Comparison of ENCODE assay signal across 26 cellular contexts in the genomic region with DNA sequence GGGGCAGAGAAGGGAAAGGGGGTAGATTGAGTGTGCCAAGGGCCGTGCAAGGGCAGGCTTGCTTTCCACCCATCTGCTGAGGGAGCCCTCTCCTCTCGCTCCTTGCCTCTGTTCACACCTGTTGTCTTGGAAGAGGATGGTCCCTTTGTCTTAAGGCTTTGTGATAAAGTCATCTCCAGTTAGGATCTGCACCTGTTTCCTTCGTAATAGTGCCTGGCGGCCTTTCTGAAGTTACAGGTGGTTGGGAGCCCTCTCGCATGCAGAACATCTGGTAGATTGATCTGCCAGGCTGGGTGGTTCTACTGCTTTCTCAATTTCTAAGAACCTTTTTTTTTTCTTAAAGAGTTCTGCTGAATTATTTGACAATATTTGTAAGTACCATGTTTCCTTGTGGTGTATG. TPM values are rescaled to one million over a fixed set of nuclear protein-coding genes. Genes with fewer than 3 reads are reported as not detected.
DNase-seq lines count a peak whose midpoint lies in the region; ATAC-seq and TF ChIP-seq lines count a peak whose summit lies in the region.
"Had no signal": no experiment of that assay in that cellular context is flagged by ENCODE, and none has a peak within 500 bp of the region (broad histone marks: within the 10 kb centered on the region; RNA-seq: fewer than 3 reads in every experiment).

No MANE protein-coding gene starts in this region.

- DNase-seq in Right ventricle myocardium superior (peak; percentile 1), right atrium auricular region (ENCODE audit: low spot score) (no peak), fibroblast of lung (ENCODE audit: low read depth in 2 of 2) (no peak), posterior vena cava (ENCODE audit: low spot score) (peak; percentile 22), glutamatergic neuron (no peak), islet precursor cell (no peak), NCI-H2029 treated with DMSO at 0.1 percent for 48 hours (lab: John Stamatoyannopoulos, UW) (no peak)
- DNase-seq in stimulated activated effector memory CD8-positive, alpha-beta T cell treated with anti-CD3 and anti-CD28 coated beads, Interleukin-12 subunit alpha, Interleukin-12 subunit beta, amount 100 ng/mL, for 72 hours (ENCODE audit: low spot score in 2 of 2): no peak
- DNase-seq: 8988T; ACHN; AML-193; BE2C; CD4-positive, alpha-beta T cell; DMS 273 treated with DMSO at 0.1 percent for 48 hours; DMS79; EL; GDM1; H9; HFFc6 had no signal

- H2AFZ ChIP-seq in fibroblast of lung (ENCODE audit: low read length): no peak overlapping the region
- H2AFZ ChIP-seq: GM23338 had no signal

- H3K27me3 ChIP-seq in right atrium auricular region (no peaks in the 10 kb centered on the region), fibroblast of lung (ENCODE audit: control insufficient read depth, insufficient read depth, low read length) (no peaks in the 10 kb centered on the region)
- H3K27me3 ChIP-seq: BE2C; BLaER1 treated with 17β-estradiol and CSF1 and Interleukin-3, amounts not matched to agents 10 nM and 100 nM had no signal

- no peak for ATAC-seq in Right ventricle myocardium superior (ENCODE audit: poor library complexity)
- no peak for ATAC-seq in stimulated activated effector memory CD8-positive, alpha-beta T cell treated with anti-CD3 and anti-CD28 coated beads, Interleukin-12 subunit alpha, Interleukin-12 subunit beta, amount 100 ng/mL, for 72 hours
- ATAC-seq: A549, GM12878, GM23338, HCT116 had no signal

- no peak overlapping the region for H3K4me3 Mint-ChIP-seq in stimulated activated effector memory CD8-positive, alpha-beta T cell treated with anti-CD3 and anti-CD28 coated beads, Interleukin-12 subunit alpha, Interleukin-12 subunit beta, amount 100 ng/mL, for 72 hours
- no peak overlapping the region for H3K4me3 Mint-ChIP-seq in glutamatergic neuron (ENCODE audit: unreplicated experiment)
- H3K4me3 Mint-ChIP-seq: CD14-positive monocyte; CD4-positive, alpha-beta T cell; CD8-positive, alpha-beta memory T cell; GM23338; H9; HFFc6 had no signal

- H3K79me2 ChIP-seq in fibroblast of lung (ENCODE audit: control insufficient read depth, insufficient read depth, low read length): no peaks in the 10 kb centered on the region

- no peak for TF ChIP-seq CTCF in right atrium auricular region (IDR thresholded peaks at IDR 0.05)
- TF ChIP-seq CTCF in fibroblast of lung (conservative IDR thresholded peaks at IDR 0.05 in 1 of 2, IDR thresholded peaks at IDR 0.05 in 1 of 2; ENCODE audit: low read depth in 1 of 2, low read length in 2 of 2): no peak
- no peak for TF ChIP-seq CTCF in glutamatergic neuron (IDR thresholded peaks at IDR 0.05; ENCODE audit: partially characterized antibody, unreplicated experiment)

- H3K27me3 Mint-ChIP-seq in glutamatergic neuron (ENCODE audit: unreplicated experiment): no peaks in the 10 kb centered on the region
- H3K27me3 Mint-ChIP-seq: CD4-positive, alpha-beta T cell; CD8-positive, alpha-beta memory T cell had no signal

- H3K27ac ChIP-seq in right atrium auricular region (no peak overlapping the region), fibroblast of lung (ENCODE audit: insufficient read depth, low read length) (no peak overlapping the region)
- H3K27ac ChIP-seq: A549; BLaER1 treated with 17β-estradiol and CSF1 and Interleukin-3, amounts not matched to agents 10 nM and 100 nM had no signal

- H3K4me2 ChIP-seq in fibroblast of lung (ENCODE audit: extremely low read depth, insufficient read depth, low read length): no peak overlapping the region
- H3K4me2 ChIP-seq: A549; BLaER1 treated with 17β-estradiol and CSF1 and Interleukin-3, amounts not matched to agents 10 nM and 100 nM; GM23338 had no signal

- peaks cover 6% of the 10 kb centered on the region for H3K4me1 Mint-ChIP-seq in stimulated activated effector memory CD8-positive, alpha-beta T cell treated with anti-CD3 and anti-CD28 coated beads, Interleukin-12 subunit alpha, Interleukin-12 subunit beta, amount 100 ng/mL, for 72 hours
- no peaks in the 10 kb centered on the region for H3K4me1 Mint-ChIP-seq in glutamatergic neuron (ENCODE audit: low read depth, unreplicated experiment)
- H3K4me1 Mint-ChIP-seq: GM23338, H9 had no signal

- peak overlapping the region; percentile 63 for H3K27ac Mint-ChIP-seq in stimulated activated effector memory CD8-positive, alpha-beta T cell treated with anti-CD3 and anti-CD28 coated beads, Interleukin-12 subunit alpha, Interleukin-12 subunit beta, amount 100 ng/mL, for 72 hours
- no peak overlapping the region for H3K27ac Mint-ChIP-seq in glutamatergic neuron (ENCODE audit: unreplicated experiment)
- H3K27ac Mint-ChIP-seq: CD4-positive, alpha-beta T cell; CD8-positive, alpha-beta memory T cell; GM23338; HFFc6 had no signal

- H3K36me3 ChIP-seq in right atrium auricular region (peaks cover 77% of the 10 kb centered on the region), fibroblast of lung (ENCODE audit: control insufficient read depth, insufficient read depth, low read length) (peaks cover 7% of the 10 kb centered on the region)

- H4K20me1 ChIP-seq in fibroblast of lung (ENCODE audit: control insufficient read depth, extremely low read depth, insufficient read depth, low read length): no peaks in the 10 kb centered on the region

- H3K9ac ChIP-seq in fibroblast of lung (ENCODE audit: insufficient read depth, low read length): peak overlapping the region; percentile 4
- H3K9ac ChIP-seq: BLaER1 treated with 17β-estradiol and CSF1 and Interleukin-3, amounts not matched to agents 10 nM and 100 nM had no signal

- no peaks in the 10 kb centered on the region for H3K9me3 ChIP-seq in right atrium auricular region
- no peaks in the 10 kb centered on the region for H3K9me3 ChIP-seq in fibroblast of lung (ENCODE audit: control insufficient read depth, insufficient read depth, low read depth, low read length)
- H3K9me3 ChIP-seq: A549; BE2C; BLaER1 treated with 17β-estradiol and CSF1 and Interleukin-3, amounts not matched to agents 10 nM and 100 nM had no signal

- intact Hi-C loops in Right ventricle myocardium superior (cut with DNase I) (no loop called here), posterior vena cava (cut with DNase I) (no loop called here)

- no peaks in the 10 kb centered on the region for H3K9me3 Mint-ChIP-seq in stimulated activated effector memory CD8-positive, alpha-beta T cell treated with anti-CD3 and anti-CD28 coated beads, Interleukin-12 subunit alpha, Interleukin-12 subunit beta, amount 100 ng/mL, for 72 hours
- no peaks in the 10 kb centered on the region for H3K9me3 Mint-ChIP-seq in glutamatergic neuron (ENCODE audit: unreplicated experiment)
- H3K9me3 Mint-ChIP-seq: CD4-positive, alpha-beta T cell; CD8-positive, alpha-beta memory T cell; GM23338; H9; HFFc6 had no signal

- H3K4me1 ChIP-seq in right atrium auricular region: peaks cover 0 to 16% of the 10 kb centered on the region in 2 donors
- no peaks in the 10 kb centered on the region for H3K4me1 ChIP-seq in fibroblast of lung (ENCODE audit: control insufficient read depth, extremely low read depth, insufficient read depth, low read length)
- H3K4me1 ChIP-seq: A549, BE2C had no signal

- H3K36me3 Mint-ChIP-seq in stimulated activated effector memory CD8-positive, alpha-beta T cell treated with anti-CD3 and anti-CD28 coated beads, Interleukin-12 subunit alpha, Interleukin-12 subunit beta, amount 100 ng/mL, for 72 hours: peaks cover 71% of the 10 kb centered on the region
- H3K36me3 Mint-ChIP-seq in glutamatergic neuron (ENCODE audit: unreplicated experiment): no peaks in the 10 kb centered on the region

- H3K4me3 ChIP-seq in right atrium auricular region (no peak overlapping the region), fibroblast of lung (replicated peaks in 1 of 4; ENCODE audit: control extremely low read depth in 1 of 4, insufficient read depth in 1 of 4, low read depth in 3 of 4, low read length in 4 of 4) (no peak overlapping the region)
- H3K4me3 ChIP-seq: A549; BLaER1 treated with 17β-estradiol and CSF1 and Interleukin-3, amounts not matched to agents 10 nM and 100 nM; GM12878; GM23338 had no signal

RNA-seq across cellular contexts. Expression of gene UBFD1, which starts 16.3 kb away (rescaled TPM):
- total RNA-seq in Right ventricle myocardium superior (47.0 TPM), right atrium auricular region (10 to 100 TPM; 85.5 to 93.9 TPM), fibroblast of lung (68.8 and 101 TPM in 2 replicates), posterior vena cava (10 to 100 TPM; 37.3 to 37.4 TPM), glutamatergic neuron (ENCODE audit: unreplicated experiment) (103 TPM)
- polyA plus RNA-seq in fibroblast of lung: 59.6 and 66.6 TPM in 2 replicates
- polyA plus RNA-seq in fibroblast of lung (2012): 38.4 and 43.3 TPM in 2 replicates
- 53.4 and 64.7 TPM in 2 replicates for polyA minus RNA-seq in fibroblast of lung (ENCODE audit: low replicate concordance)

RNA-seq across cellular contexts. Expression of gene EARS2, which starts 16.7 kb away (rescaled TPM):
- 20.5 TPM for total RNA-seq in Right ventricle myocardium superior
- total RNA-seq in right atrium auricular region: 10 to 100 TPM; 15.3 to 18.1 TPM
- 28.2 and 40.3 TPM in 2 replicates for total RNA-seq in fibroblast of lung
- 27.3 and 31.7 TPM in 2 replicates for polyA plus RNA-seq in fibroblast of lung
- 21.7 and 23.4 TPM in 2 replicates for polyA plus RNA-seq in fibroblast of lung (2012)
- polyA minus RNA-seq in fibroblast of lung (ENCODE audit: low replicate concordance): 47.8 and 89.8 TPM in 2 replicates
- 10 to 100 TPM in 1 of 2 donors, 1 to 10 TPM in 1; 9.9 to 11.1 TPM for total RNA-seq in posterior vena cava
- 8.3 TPM for total RNA-seq in glutamatergic neuron (ENCODE audit: unreplicated experiment)

RNA-seq across cellular contexts. Expression of gene NDUFAB1, which starts 22.3 kb away (rescaled TPM):
- total RNA-seq in Right ventricle myocardium superior (585 TPM), right atrium auricular region (100 to 1,000 TPM; 478 to 774 TPM), fibroblast of lung (76.3 and 98.4 TPM in 2 replicates), posterior vena cava (10 to 100 TPM; 56.1 to 61.0 TPM), glutamatergic neuron (ENCODE audit: unreplicated experiment) (76.0 TPM)
- polyA plus RNA-seq in fibroblast of lung: 105 and 127 TPM in 2 replicates
- polyA plus RNA-seq in fibroblast of lung (2012): 100 and 125 TPM in 2 replicates
- polyA minus RNA-seq in fibroblast of lung (ENCODE audit: low replicate concordance): 10.0 and 11.0 TPM in 2 replicates

Comparison
In these comparisons a context has a peak if more than half of its experiments do, and no peak if none do; other contexts are left out.
1. DNase-seq: peak in Right ventricle myocardium superior (single experiment) and posterior vena cava (single experiment); none in right atrium auricular region (single experiment), fibroblast of lung (0 of 2), stimulated activated effector memory CD8-positive, alpha-beta T cell treated with anti-CD3 and anti-CD28 coated beads, Interleukin-12 subunit alpha, Interleukin-12 subunit beta, amount 100 ng/mL, for 72 hours (0 of 2), glutamatergic neuron (single experiment), islet precursor cell (single experiment) and NCI-H2029 treated with DMSO at 0.1 percent for 48 hours (single experiment).